In the genomic region with DNA sequence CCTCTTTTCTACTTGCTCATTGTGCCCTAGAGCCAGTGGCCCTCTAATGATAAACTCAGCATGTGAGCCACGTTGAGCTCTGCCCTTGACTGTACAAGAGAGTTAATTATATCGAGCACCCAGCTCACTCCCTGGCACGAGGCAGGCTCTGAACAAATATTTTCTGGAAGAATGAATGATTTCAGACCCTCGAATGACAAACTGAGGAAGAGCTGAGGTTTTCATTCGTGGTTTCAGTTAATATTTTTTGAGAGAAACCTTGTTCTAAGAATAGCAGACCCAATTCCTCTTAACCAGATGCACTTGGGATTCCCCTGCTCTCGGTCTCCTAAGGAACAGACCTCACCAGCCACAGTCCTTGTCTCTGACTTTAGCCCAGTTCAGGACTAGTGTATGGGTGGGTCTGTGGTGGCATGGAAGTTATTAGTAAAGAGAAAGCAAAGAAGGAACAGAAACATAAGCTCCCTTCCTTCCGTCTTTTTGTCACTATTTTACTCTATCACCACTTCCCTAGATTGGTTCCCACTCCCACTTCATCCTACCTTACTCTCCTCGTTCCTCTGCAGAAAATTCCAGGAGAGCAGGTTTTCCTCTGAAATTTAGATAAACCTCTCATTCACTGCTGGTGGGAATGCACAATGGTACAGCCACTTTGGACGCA, we compare ENCODE assay signal across 11 cellular contexts. TPM values are rescaled to one million over a fixed set of nuclear protein-coding genes. Genes with fewer than 3 reads are reported as not detected.
A peak's percentile ranks its signal among the peaks of the same experiment; 100 is the strongest.
DNase-seq lines count a peak whose midpoint lies in the region; ATAC-seq, FAIRE-seq and TF ChIP-seq lines count a peak whose summit lies in the region.
"Had no signal": no experiment of that assay in that cellular context is flagged by ENCODE, and none has a peak within 500 bp of the region (broad histone marks: within the 10 kb centered on the region; RNA-seq: fewer than 3 reads in every experiment).

No MANE protein-coding gene starts in this region.

- peaks cover 1 to 21% of the 10 kb centered on the region in 2 donors for H3K27me3 Mint-ChIP-seq in CD8-positive, alpha-beta memory T cell

- H3K27ac Mint-ChIP-seq in CD8-positive, alpha-beta memory T cell = no peak overlapping the region

- peak; percentile 35 for DNase-seq in GM18507 (ENCODE audit: extremely low spot score, insufficient read length, low read depth)
- DNase-seq in right cardiac atrium = no peak
- no peak for DNase-seq in left colon
- DNase-seq in CD8-positive, alpha-beta memory T cell = no peak
- DNase-seq: anterior cingulate cortex, psoas muscle, SW 1271 had no signal

- H3K9me3 Mint-ChIP-seq in CD8-positive, alpha-beta memory T cell = no peaks in the 10 kb centered on the region

- no peak for TF ChIP-seq EP300 in gastroesophageal sphincter (IDR thresholded peaks at IDR 0.05)

- peak overlapping the region in 1 of 7 donors; percentile 6 for H3K4me3 Mint-ChIP-seq in CD8-positive, alpha-beta memory T cell

- H3K4me1 Mint-ChIP-seq in CD8-positive, alpha-beta memory T cell = peaks cover 12 to 25% (median 20%) of the 10 kb centered on the region in 3 donors

- ATAC-seq in GM21515 (IDR thresholded peaks at IDR 0.05; ENCODE audit: unreplicated experiment) = peak; percentile 80
- ATAC-seq in HG03521 (IDR thresholded peaks at IDR 0.05; ENCODE audit: unreplicated experiment) = peak; percentile 60
- ATAC-seq in right cardiac atrium = peak; percentile 25 to 50
- ATAC-seq in left colon = no peak
- ATAC-seq in GM18517 (IDR thresholded peaks at IDR 0.05; ENCODE audit: unreplicated experiment) = no peak
- no peak for ATAC-seq in gastroesophageal sphincter
- ATAC-seq: psoas muscle had no signal

- H3K27ac ChIP-seq in right cardiac atrium (ENCODE audit: low read length) (no peak overlapping the region), gastroesophageal sphincter (no peak overlapping the region)
- no peak overlapping the region for H3K27ac ChIP-seq in CD8-positive, alpha-beta memory T cell (ENCODE audit: low read depth, low read length)
- H3K27ac ChIP-seq: psoas muscle had no signal

- 67% methylated on average over 9 of the region's 9 CpGs for WGBS in right cardiac atrium
- 57 to 69% methylated on average over 6 to 9 of the region's 9 CpGs for WGBS in gastroesophageal sphincter (ENCODE audit: low coverage in 1 of 2), 2 donors

- H3K27me3 ChIP-seq in right cardiac atrium (ENCODE audit: control insufficient read depth, insufficient read depth) (no peaks in the 10 kb centered on the region), gastroesophageal sphincter (no peaks in the 10 kb centered on the region)
- H3K27me3 ChIP-seq in CD8-positive, alpha-beta memory T cell (ENCODE audit: insufficient read depth, low read length, poor library complexity, severe bottlenecking) = no peaks in the 10 kb centered on the region

- peak; percentile 91 for FAIRE-seq in GM18507 (lab: Jason Lieb, UNC)

- CTCF ChIA-PET in CD8-positive, alpha-beta memory T cell (lab: Charles Lee) = no interaction called here

- no peak for TF ChIP-seq CTCF in gastroesophageal sphincter (IDR thresholded peaks at IDR 0.05)

- H3K4me3 ChIP-seq in right cardiac atrium (ENCODE audit: low read length) (no peak overlapping the region), gastroesophageal sphincter (no peak overlapping the region)
- H3K4me3 ChIP-seq in CD8-positive, alpha-beta memory T cell (ENCODE audit: low read length) = no peak overlapping the region
- H3K4me3 ChIP-seq: psoas muscle had no signal

- H3K9me3 ChIP-seq in right cardiac atrium (ENCODE audit: control insufficient read depth, low read length) = no peaks in the 10 kb centered on the region
- no peaks in the 10 kb centered on the region for H3K9me3 ChIP-seq in CD8-positive, alpha-beta memory T cell (ENCODE audit: low read length)
- peaks cover 0 to 3% (median 0%) of the 10 kb centered on the region in 3 donors for H3K9me3 ChIP-seq in gastroesophageal sphincter
- H3K9me3 ChIP-seq: psoas muscle had no signal

- intact Hi-C loops in right cardiac atrium (cut with DNase I) = no loop called here
- intact Hi-C loops in left colon (cut with DNase I, micrococcal nuclease) = no loop called here

- peaks cover 0 to 14% (median 4%) of the 10 kb centered on the region in 3 donors for H3K36me3 Mint-ChIP-seq in CD8-positive, alpha-beta memory T cell

- H3K36me3 ChIP-seq in CD8-positive, alpha-beta memory T cell (ENCODE audit: insufficient read depth, low read length) = no peaks in the 10 kb centered on the region
- H3K36me3 ChIP-seq in gastroesophageal sphincter = no peaks in the 10 kb centered on the region

- POLR2A ChIA-PET in CD8-positive, alpha-beta memory T cell (lab: Charles Lee) = no interaction called here

- TF ChIP-seq POLR2A in gastroesophageal sphincter (IDR thresholded peaks at IDR 0.05) = no peak

- no peaks in the 10 kb centered on the region for H3K4me1 ChIP-seq in right cardiac atrium (ENCODE audit: control insufficient read depth, insufficient read depth, low read length)
- no peaks in the 10 kb centered on the region for H3K4me1 ChIP-seq in CD8-positive, alpha-beta memory T cell (ENCODE audit: insufficient read depth, low read length)
- H3K4me1 ChIP-seq in gastroesophageal sphincter = no peaks in the 10 kb centered on the region
- H3K4me1 ChIP-seq: psoas muscle had no signal

RNA-seq across cellular contexts. Expression of a gene that starts 22.1 kb away (rescaled TPM):
- 1 to 10 TPM; 4.9 to 7.9 (median 6.4) TPM for total RNA-seq in right cardiac atrium
- polyA plus RNA-seq in right cardiac atrium = 2.6 TPM
- total RNA-seq in left colon = 1 to 10 TPM; 4.2 to 4.7 TPM
- 1 to 10 TPM; 6.1 to 7.1 TPM for total RNA-seq in CD8-positive, alpha-beta memory T cell
- polyA plus RNA-seq in CD8-positive, alpha-beta memory T cell = 3.9 TPM
- total RNA-seq in gastroesophageal sphincter = 10 to 100 TPM in 2 of 4 donors, 1 to 10 TPM in 2; 5.2 to 11.5 (median 8.5) TPM

Comparison
In these comparisons a context has a peak if more than half of its experiments do, and no peak if none do; other contexts are left out.
1. ATAC-seq: peak in GM21515 (single experiment), HG03521 (single experiment) and right cardiac atrium (2 of 2); none in left colon (single experiment), GM18517 (single experiment) and gastroesophageal sphincter (single experiment).